ENCODE assay signal across 2 cellular contexts in the genomic region with DNA sequence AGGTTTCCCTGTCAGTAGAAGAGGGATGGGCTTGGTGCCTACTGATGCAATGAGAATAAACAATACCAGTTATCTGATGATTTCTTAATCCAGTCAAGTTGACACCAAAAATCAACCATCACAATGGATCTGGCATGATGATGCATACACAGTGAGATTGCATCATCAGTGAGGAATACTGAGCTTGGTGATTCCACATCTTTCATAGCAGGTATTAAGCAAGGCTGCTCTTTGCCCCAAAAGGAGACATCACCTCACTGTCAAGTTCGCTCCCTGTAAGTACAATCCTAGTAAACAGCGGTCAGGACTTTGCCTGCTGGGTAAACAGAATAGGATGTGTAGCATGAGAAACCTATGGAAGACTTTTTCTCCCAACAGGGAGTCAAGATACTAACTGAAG.
TF ChIP-seq lines count a peak whose summit lies in the region.

No MANE protein-coding gene starts in this region.

TF ChIP-seq in WTC11, 78 proteins besides CTCF, POLR2A, EP300 and RAD21 (continued from another document):
- TF ChIP-seq, protein P1, sequence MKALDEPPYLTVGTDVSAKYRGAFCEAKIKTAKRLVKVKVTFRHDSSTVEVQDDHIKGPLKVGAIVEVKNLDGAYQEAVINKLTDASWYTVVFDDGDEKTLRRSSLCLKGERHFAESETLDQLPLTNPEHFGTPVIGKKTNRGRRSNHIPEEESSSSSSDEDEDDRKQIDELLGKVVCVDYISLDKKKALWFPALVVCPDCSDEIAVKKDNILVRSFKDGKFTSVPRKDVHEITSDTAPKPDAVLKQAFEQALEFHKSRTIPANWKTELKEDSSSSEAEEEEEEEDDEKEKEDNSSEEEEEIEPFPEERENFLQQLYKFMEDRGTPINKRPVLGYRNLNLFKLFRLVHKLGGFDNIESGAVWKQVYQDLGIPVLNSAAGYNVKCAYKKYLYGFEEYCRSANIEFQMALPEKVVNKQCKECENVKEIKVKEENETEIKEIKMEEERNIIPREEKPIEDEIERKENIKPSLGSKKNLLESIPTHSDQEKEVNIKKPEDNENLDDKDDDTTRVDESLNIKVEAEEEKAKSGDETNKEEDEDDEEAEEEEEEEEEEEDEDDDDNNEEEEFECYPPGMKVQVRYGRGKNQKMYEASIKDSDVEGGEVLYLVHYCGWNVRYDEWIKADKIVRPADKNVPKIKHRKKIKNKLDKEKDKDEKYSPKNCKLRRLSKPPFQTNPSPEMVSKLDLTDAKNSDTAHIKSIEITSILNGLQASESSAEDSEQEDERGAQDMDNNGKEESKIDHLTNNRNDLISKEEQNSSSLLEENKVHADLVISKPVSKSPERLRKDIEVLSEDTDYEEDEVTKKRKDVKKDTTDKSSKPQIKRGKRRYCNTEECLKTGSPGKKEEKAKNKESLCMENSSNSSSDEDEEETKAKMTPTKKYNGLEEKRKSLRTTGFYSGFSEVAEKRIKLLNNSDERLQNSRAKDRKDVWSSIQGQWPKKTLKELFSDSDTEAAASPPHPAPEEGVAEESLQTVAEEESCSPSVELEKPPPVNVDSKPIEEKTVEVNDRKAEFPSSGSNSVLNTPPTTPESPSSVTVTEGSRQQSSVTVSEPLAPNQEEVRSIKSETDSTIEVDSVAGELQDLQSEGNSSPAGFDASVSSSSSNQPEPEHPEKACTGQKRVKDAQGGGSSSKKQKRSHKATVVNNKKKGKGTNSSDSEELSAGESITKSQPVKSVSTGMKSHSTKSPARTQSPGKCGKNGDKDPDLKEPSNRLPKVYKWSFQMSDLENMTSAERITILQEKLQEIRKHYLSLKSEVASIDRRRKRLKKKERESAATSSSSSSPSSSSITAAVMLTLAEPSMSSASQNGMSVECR (CRISPR knock-in tag; IDR thresholded peaks at IDR 0.05; ENCODE audit: borderline replicate concordance) = no peak
- TF ChIP-seq, protein P2, sequence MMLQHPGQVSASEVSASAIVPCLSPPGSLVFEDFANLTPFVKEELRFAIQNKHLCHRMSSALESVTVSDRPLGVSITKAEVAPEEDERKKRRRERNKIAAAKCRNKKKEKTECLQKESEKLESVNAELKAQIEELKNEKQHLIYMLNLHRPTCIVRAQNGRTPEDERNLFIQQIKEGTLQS (CRISPR knock-in tag; conservative IDR thresholded peaks at IDR 0.05) = no peak
- TF ChIP-seq ELF4 (CRISPR knock-in tag; IDR thresholded peaks at IDR 0.05; ENCODE audit: low read depth) (no peak), TCF7 (CRISPR knock-in tag; IDR thresholded peaks at IDR 0.05; ENCODE audit: low read depth) (no peak), ZNF423 (CRISPR knock-in tag; IDR thresholded peaks at IDR 0.05) (no peak), GABPB1 (CRISPR knock-in tag; IDR thresholded peaks at IDR 0.05) (peak; percentile 83)

TF ChIP-seq in HepG2, 621 proteins besides CTCF, POLR2A, EP300 and RAD21 (continued from another document and continues in another):
- TF ChIP-seq SOX5 (CRISPR knock-in tag; IDR thresholded peaks at IDR 0.05; ENCODE audit: borderline replicate concordance) = 0 out of 2 replicates have a peak, but pooled peaks have one; percentile 23
- TF ChIP-seq ZSCAN9 (CRISPR knock-in tag; IDR thresholded peaks at IDR 0.05; ENCODE audit: borderline replicate concordance) = no peak
- TF ChIP-seq, protein P3, sequence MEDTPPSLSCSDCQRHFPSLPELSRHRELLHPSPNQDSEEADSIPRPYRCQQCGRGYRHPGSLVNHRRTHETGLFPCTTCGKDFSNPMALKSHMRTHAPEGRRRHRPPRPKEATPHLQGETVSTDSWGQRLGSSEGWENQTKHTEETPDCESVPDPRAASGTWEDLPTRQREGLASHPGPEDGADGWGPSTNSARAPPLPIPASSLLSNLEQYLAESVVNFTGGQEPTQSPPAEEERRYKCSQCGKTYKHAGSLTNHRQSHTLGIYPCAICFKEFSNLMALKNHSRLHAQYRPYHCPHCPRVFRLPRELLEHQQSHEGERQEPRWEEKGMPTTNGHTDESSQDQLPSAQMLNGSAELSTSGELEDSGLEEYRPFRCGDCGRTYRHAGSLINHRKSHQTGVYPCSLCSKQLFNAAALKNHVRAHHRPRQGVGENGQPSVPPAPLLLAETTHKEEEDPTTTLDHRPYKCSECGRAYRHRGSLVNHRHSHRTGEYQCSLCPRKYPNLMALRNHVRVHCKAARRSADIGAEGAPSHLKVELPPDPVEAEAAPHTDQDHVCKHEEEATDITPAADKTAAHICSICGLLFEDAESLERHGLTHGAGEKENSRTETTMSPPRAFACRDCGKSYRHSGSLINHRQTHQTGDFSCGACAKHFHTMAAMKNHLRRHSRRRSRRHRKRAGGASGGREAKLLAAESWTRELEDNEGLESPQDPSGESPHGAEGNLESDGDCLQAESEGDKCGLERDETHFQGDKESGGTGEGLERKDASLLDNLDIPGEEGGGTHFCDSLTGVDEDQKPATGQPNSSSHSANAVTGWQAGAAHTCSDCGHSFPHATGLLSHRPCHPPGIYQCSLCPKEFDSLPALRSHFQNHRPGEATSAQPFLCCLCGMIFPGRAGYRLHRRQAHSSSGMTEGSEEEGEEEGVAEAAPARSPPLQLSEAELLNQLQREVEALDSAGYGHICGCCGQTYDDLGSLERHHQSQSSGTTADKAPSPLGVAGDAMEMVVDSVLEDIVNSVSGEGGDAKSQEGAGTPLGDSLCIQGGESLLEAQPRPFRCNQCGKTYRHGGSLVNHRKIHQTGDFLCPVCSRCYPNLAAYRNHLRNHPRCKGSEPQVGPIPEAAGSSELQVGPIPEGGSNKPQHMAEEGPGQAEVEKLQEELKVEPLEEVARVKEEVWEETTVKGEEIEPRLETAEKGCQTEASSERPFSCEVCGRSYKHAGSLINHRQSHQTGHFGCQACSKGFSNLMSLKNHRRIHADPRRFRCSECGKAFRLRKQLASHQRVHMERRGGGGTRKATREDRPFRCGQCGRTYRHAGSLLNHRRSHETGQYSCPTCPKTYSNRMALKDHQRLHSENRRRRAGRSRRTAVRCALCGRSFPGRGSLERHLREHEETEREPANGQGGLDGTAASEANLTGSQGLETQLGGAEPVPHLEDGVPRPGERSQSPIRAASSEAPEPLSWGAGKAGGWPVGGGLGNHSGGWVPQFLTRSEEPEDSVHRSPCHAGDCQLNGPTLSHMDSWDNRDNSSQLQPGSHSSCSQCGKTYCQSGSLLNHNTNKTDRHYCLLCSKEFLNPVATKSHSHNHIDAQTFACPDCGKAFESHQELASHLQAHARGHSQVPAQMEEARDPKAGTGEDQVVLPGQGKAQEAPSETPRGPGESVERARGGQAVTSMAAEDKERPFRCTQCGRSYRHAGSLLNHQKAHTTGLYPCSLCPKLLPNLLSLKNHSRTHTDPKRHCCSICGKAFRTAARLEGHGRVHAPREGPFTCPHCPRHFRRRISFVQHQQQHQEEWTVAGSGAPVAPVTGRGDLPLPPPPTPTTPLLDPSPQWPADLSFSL (CRISPR knock-in tag; IDR thresholded peaks at IDR 0.05) = no peak
- no peak for TF ChIP-seq REPIN1 (CRISPR knock-in tag; IDR thresholded peaks at IDR 0.05; ENCODE audit: borderline replicate concordance, low read depth)
- TF ChIP-seq CHD4 (IDR thresholded peaks at IDR 0.05; ENCODE audit: borderline replicate concordance, low read length) = no peak
- peak; percentile 67 for TF ChIP-seq SKI (IDR thresholded peaks at IDR 0.05; ENCODE audit: partially characterized antibody)
- peak; percentile 47 for TF ChIP-seq RARA (CRISPR knock-in tag; IDR thresholded peaks at IDR 0.05)
- no peak for TF ChIP-seq RBM22 (optimal IDR thresholded peaks at IDR 0.05; ENCODE audit: low read length)
- peak; percentile 82 for TF ChIP-seq ATF7 (IDR thresholded peaks at IDR 0.05)
- TF ChIP-seq ATF7 (CRISPR knock-in tag; IDR thresholded peaks at IDR 0.05) = no peak
- peak; percentile 45; the same call in 1 of the 2 replicates for TF ChIP-seq SALL1 (CRISPR knock-in tag; IDR thresholded peaks at IDR 0.05)
- no peak for TF ChIP-seq WIZ (CRISPR knock-in tag; IDR thresholded peaks at IDR 0.05)
- no peak for TF ChIP-seq FOXP1 (IDR thresholded peaks at IDR 0.05)
- peak; percentile 63 for TF ChIP-seq FOXP1 (CRISPR knock-in tag; IDR thresholded peaks at IDR 0.05)
- TF ChIP-seq, protein P4, sequence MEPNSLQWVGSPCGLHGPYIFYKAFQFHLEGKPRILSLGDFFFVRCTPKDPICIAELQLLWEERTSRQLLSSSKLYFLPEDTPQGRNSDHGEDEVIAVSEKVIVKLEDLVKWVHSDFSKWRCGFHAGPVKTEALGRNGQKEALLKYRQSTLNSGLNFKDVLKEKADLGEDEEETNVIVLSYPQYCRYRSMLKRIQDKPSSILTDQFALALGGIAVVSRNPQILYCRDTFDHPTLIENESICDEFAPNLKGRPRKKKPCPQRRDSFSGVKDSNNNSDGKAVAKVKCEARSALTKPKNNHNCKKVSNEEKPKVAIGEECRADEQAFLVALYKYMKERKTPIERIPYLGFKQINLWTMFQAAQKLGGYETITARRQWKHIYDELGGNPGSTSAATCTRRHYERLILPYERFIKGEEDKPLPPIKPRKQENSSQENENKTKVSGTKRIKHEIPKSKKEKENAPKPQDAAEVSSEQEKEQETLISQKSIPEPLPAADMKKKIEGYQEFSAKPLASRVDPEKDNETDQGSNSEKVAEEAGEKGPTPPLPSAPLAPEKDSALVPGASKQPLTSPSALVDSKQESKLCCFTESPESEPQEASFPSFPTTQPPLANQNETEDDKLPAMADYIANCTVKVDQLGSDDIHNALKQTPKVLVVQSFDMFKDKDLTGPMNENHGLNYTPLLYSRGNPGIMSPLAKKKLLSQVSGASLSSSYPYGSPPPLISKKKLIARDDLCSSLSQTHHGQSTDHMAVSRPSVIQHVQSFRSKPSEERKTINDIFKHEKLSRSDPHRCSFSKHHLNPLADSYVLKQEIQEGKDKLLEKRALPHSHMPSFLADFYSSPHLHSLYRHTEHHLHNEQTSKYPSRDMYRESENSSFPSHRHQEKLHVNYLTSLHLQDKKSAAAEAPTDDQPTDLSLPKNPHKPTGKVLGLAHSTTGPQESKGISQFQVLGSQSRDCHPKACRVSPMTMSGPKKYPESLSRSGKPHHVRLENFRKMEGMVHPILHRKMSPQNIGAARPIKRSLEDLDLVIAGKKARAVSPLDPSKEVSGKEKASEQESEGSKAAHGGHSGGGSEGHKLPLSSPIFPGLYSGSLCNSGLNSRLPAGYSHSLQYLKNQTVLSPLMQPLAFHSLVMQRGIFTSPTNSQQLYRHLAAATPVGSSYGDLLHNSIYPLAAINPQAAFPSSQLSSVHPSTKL (CRISPR knock-in tag; IDR thresholded peaks at IDR 0.05) = peak; percentile 53; the same call in 1 of the 2 replicates
- TF ChIP-seq FOXK1 (CRISPR knock-in tag; IDR thresholded peaks at IDR 0.05; ENCODE audit: borderline replicate concordance, low read depth) = 0 out of 2 replicates have a peak, but pooled peaks have one; percentile 26
- peak; percentile 31; the same call in 1 of the 2 replicates for TF ChIP-seq GATAD2A (CRISPR knock-in tag; IDR thresholded peaks at IDR 0.05)
- TF ChIP-seq ZFP36L1 (CRISPR knock-in tag; IDR thresholded peaks at IDR 0.05) = no peak
- peak; percentile 64; the same call in 1 of the 2 replicates for TF ChIP-seq PPARG (CRISPR knock-in tag; conservative IDR thresholded peaks at IDR 0.05)
- 0 out of 2 replicates have a peak, but pooled peaks have one; percentile 21 for TF ChIP-seq ZNF644 (CRISPR knock-in tag; IDR thresholded peaks at IDR 0.05; ENCODE audit: low read depth)
- TF ChIP-seq, protein P5, sequence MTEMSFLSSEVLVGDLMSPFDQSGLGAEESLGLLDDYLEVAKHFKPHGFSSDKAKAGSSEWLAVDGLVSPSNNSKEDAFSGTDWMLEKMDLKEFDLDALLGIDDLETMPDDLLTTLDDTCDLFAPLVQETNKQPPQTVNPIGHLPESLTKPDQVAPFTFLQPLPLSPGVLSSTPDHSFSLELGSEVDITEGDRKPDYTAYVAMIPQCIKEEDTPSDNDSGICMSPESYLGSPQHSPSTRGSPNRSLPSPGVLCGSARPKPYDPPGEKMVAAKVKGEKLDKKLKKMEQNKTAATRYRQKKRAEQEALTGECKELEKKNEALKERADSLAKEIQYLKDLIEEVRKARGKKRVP (CRISPR knock-in tag; IDR thresholded peaks at IDR 0.05) = peak in 1 of 2 experiments; percentile 84; a peak in 2 of 4 replicates
- no peak for TF ChIP-seq TEAD3 (CRISPR knock-in tag; optimal IDR thresholded peaks at IDR 0.05; ENCODE audit: borderline replicate concordance)
- TF ChIP-seq FOXA1 (IDR thresholded peaks at IDR 0.05) = no peak
- 0 out of 2 replicates have a peak, but pooled peaks have one; percentile 10 for TF ChIP-seq FOXA1 (CRISPR knock-in tag; IDR thresholded peaks at IDR 0.05)
- TF ChIP-seq, protein P6, sequence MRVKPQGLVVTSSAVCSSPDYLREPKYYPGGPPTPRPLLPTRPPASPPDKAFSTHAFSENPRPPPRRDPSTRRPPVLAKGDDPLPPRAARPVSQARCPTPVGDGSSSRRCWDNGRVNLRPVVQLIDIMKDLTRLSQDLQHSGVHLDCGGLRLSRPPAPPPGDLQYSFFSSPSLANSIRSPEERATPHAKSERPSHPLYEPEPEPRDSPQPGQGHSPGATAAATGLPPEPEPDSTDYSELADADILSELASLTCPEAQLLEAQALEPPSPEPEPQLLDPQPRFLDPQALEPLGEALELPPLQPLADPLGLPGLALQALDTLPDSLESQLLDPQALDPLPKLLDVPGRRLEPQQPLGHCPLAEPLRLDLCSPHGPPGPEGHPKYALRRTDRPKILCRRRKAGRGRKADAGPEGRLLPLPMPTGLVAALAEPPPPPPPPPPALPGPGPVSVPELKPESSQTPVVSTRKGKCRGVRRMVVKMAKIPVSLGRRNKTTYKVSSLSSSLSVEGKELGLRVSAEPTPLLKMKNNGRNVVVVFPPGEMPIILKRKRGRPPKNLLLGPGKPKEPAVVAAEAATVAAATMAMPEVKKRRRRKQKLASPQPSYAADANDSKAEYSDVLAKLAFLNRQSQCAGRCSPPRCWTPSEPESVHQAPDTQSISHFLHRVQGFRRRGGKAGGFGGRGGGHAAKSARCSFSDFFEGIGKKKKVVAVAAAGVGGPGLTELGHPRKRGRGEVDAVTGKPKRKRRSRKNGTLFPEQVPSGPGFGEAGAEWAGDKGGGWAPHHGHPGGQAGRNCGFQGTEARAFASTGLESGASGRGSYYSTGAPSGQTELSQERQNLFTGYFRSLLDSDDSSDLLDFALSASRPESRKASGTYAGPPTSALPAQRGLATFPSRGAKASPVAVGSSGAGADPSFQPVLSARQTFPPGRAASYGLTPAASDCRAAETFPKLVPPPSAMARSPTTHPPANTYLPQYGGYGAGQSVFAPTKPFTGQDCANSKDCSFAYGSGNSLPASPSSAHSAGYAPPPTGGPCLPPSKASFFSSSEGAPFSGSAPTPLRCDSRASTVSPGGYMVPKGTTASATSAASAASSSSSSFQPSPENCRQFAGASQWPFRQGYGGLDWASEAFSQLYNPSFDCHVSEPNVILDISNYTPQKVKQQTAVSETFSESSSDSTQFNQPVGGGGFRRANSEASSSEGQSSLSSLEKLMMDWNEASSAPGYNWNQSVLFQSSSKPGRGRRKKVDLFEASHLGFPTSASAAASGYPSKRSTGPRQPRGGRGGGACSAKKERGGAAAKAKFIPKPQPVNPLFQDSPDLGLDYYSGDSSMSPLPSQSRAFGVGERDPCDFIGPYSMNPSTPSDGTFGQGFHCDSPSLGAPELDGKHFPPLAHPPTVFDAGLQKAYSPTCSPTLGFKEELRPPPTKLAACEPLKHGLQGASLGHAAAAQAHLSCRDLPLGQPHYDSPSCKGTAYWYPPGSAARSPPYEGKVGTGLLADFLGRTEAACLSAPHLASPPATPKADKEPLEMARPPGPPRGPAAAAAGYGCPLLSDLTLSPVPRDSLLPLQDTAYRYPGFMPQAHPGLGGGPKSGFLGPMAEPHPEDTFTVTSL (CRISPR knock-in tag; IDR thresholded peaks at IDR 0.05; ENCODE audit: borderline replicate concordance) = peak; percentile 50; the same call in 1 of the 2 replicates
- no peak for TF ChIP-seq ZNF792 (CRISPR knock-in tag; IDR thresholded peaks at IDR 0.05)
- TF ChIP-seq SMAD3 (CRISPR knock-in tag; IDR thresholded peaks at IDR 0.05) = 0 out of 2 replicates have a peak, but pooled peaks have one; percentile 34
